Comparison of ENCODE assay signal across 20 cellular contexts in genomic region chr9:110928604-110929003, GRCh38.
DNase-seq lines count a peak whose midpoint lies in the region; FAIRE-seq and TF ChIP-seq lines count a peak whose summit lies in the region.
"Had no signal": no experiment of that assay in that cellular context is flagged by ENCODE, and none has a peak within 500 bp of the region (broad histone marks: within the 10 kb centered on the region; RNA-seq: fewer than 3 reads in every experiment).

No MANE protein-coding gene starts in this region.

- no peaks in the 10 kb centered on the region for H3K9me3 ChIP-seq in thyroid gland
- H3K9me3 ChIP-seq: BE2C had no signal

- H3K27ac ChIP-seq in thyroid gland, result peak overlapping the region in 2 of 3 donors; percentile 79 to 93

- 67 to 68% methylated on average over 1 of the region's 1 CpG for WGBS in thyroid gland, 2 donors

- no peak overlapping the region for H3K4me3 ChIP-seq in thyroid gland (replicated peaks in 1 of 3)
- H3K4me3 ChIP-seq: GM23338 had no signal

- peak; percentile 65 for FAIRE-seq in H54 (lab: Jason Lieb, UNC)
- FAIRE-seq: GM19239 had no signal

- intact Hi-C loops in thyroid gland (cut with DNase I), result no loop called here

- H3K36me3 ChIP-seq in thyroid gland, result no peaks in the 10 kb centered on the region
- H3K36me3 ChIP-seq: BE2C had no signal

- no peaks in the 10 kb centered on the region for H3K27me3 ChIP-seq in thyroid gland
- H3K27me3 ChIP-seq: BE2C had no signal

- no peak for DNase-seq in H54 (ENCODE audit: insufficient read length, low spot score)
- DNase-seq in astrocyte of the hippocampus (ENCODE audit: low read depth, low spot score), result peak; percentile 28
- peak; percentile 26 for DNase-seq in fibroblast of the conjunctiva (ENCODE audit: low read depth)
- DNase-seq in thyroid gland, result no peak
- DNase-seq in effector CD8-positive, alpha-beta T cell (lab: John Stamatoyannopoulos, UW), result no peak
- no peak for DNase-seq in AG08396 (ENCODE audit: low spot score)
- no peak for DNase-seq in SKM-1 (lab: John Stamatoyannopoulos, UW; ENCODE audit: unreplicated experiment)
- DNase-seq: ACHN; BE2C; CD4-positive, alpha-beta memory T cell; DND-41; GF-D8; Karpas-422; NCI-H1417; NCI-H2029; NCI-H2171 treated with DMSO at 0.1 percent for 48 hours; NCI-H774; SHP77 had no signal

- no peak for TF ChIP-seq CTCF in thyroid gland (IDR thresholded peaks at IDR 0.05)

- H3K4me1 ChIP-seq in thyroid gland, result peaks cover 10 to 22% of the 10 kb centered on the region in 2 donors
- H3K4me1 ChIP-seq: BE2C had no signal

- TF ChIP-seq POLR2A in H54 (IDR thresholded peaks at IDR 0.05; ENCODE audit: low read depth, low read length) (no peak), thyroid gland (IDR thresholded peaks at IDR 0.05) (no peak)

Comparison
In these comparisons a context has a peak if more than half of its experiments do, and no peak if none do; other contexts are left out.
1. DNase-seq: peak in astrocyte of the hippocampus (single experiment) and fibroblast of the conjunctiva (single experiment); none in H54 (single experiment), thyroid gland (0 of 2), effector CD8-positive, alpha-beta T cell (single experiment), AG08396 (single experiment) and SKM-1 (single experiment).